Comparison of ENCODE assay signal across 11 cellular contexts in genomic region chr2:241312082-241312481, GRCh38. TPM values are rescaled to one million over a fixed set of nuclear protein-coding genes. Genes with fewer than 3 reads are reported as not detected.
A peak's percentile ranks its signal among the peaks of the same experiment; 100 is the strongest.
DNase-seq lines count a peak whose midpoint lies in the region; ATAC-seq and TF ChIP-seq lines count a peak whose summit lies in the region.
"Had no signal": no experiment of that assay in that cellular context is flagged by ENCODE, and none has a peak within 500 bp of the region (broad histone marks: within the 10 kb centered on the region; RNA-seq: fewer than 3 reads in every experiment).

No MANE protein-coding gene starts in this region.

- H3K4me3 ChIP-seq in CD8-positive, alpha-beta memory T cell (ENCODE audit: low read length): no peak overlapping the region
- H3K4me3 ChIP-seq in mammary epithelial cell (replicated peaks in 1 of 3; ENCODE audit: insufficient read depth in 1 of 3, low read depth in 2 of 3, low read length in 3 of 3): peak overlapping the region in 2 of 3 experiments; percentile 8 to 17
- H3K4me3 ChIP-seq: neural progenitor cell had no signal

- intact Hi-C loops in mammary epithelial cell (cut with micrococcal nuclease): no loop called here
- intact Hi-C loops in Right ventricle myocardium inferior (cut with DNase I): loop anchor here (10.0 kb wide), 1 partner anchor 157 kb away; the partner anchor contains the start of gene PPP1R7
- intact Hi-C loops in activated naive CD4-positive, alpha-beta T cell treated with anti-CD3 and anti-CD28 coated beads for 36 hours (cut with micrococcal nuclease): no loop called here

- H3K27me3 ChIP-seq in CD8-positive, alpha-beta memory T cell (ENCODE audit: insufficient read depth, low read length, poor library complexity, severe bottlenecking): no peaks in the 10 kb centered on the region
- H3K27me3 ChIP-seq in mammary epithelial cell (ENCODE audit: insufficient read depth, low read length): no peaks in the 10 kb centered on the region
- H3K27me3 ChIP-seq: neural progenitor cell had no signal

- peaks cover 0 to 2% of the 10 kb centered on the region in 2 donors for H3K27me3 Mint-ChIP-seq in CD8-positive, alpha-beta memory T cell
- H3K27me3 Mint-ChIP-seq in HFFc6 (ENCODE audit: insufficient read depth): peaks cover 7% of the 10 kb centered on the region
- no peaks in the 10 kb centered on the region for H3K27me3 Mint-ChIP-seq in nephron (ENCODE audit: low read depth)
- H3K27me3 Mint-ChIP-seq in activated naive CD4-positive, alpha-beta T cell treated with anti-CD3 and anti-CD28 coated beads for 36 hours (ENCODE audit: low read depth): no peaks in the 10 kb centered on the region

- H3K27ac ChIP-seq in CD8-positive, alpha-beta memory T cell (ENCODE audit: low read depth, low read length): no peak overlapping the region
- peak overlapping the region; percentile 42 for H3K27ac ChIP-seq in mammary epithelial cell (ENCODE audit: insufficient read depth, low read depth, low read length)
- H3K27ac ChIP-seq: neural progenitor cell had no signal

- H3K79me2 ChIP-seq in mammary epithelial cell (ENCODE audit: insufficient read depth, low read length): peaks cover 96% of the 10 kb centered on the region

- no peaks in the 10 kb centered on the region for H3K9me3 ChIP-seq in CD8-positive, alpha-beta memory T cell (ENCODE audit: low read length)
- no peaks in the 10 kb centered on the region for H3K9me3 ChIP-seq in mammary epithelial cell (replicated peaks; ENCODE audit: insufficient read depth, low read length)

- dilution Hi-C loops in mammary epithelial cell (cut with HindIII; ENCODE audit: low sequenced_read_pairs): loop anchor here (5.0 kb wide), 3 partner anchors 35 to 200 kb away; no protein-coding TSS in a partner anchor

- 21% methylated on average over 4 of the region's 4 CpGs for whole genome bisulfite sequencing in mammary epithelial cell (ENCODE audit: low coverage, missing lambda C conversion rate)

- ATAC-seq in GM19452 (IDR thresholded peaks at IDR 0.05; ENCODE audit: unreplicated experiment) (no peak), Right ventricle myocardium inferior (no peak)

- H3K9ac ChIP-seq in mammary epithelial cell (ENCODE audit: insufficient read depth, low read length): peak overlapping the region; percentile 30
- H3K9ac ChIP-seq: neural progenitor cell had no signal

- peak overlapping the region in 6 of 8 donors; percentile 8 to 92 (median 44) for H3K27ac Mint-ChIP-seq in CD8-positive, alpha-beta memory T cell
- H3K27ac Mint-ChIP-seq in HFFc6: peak overlapping the region; percentile 58
- peak overlapping the region in 2 of 3 experiments; percentile 2 to 16 for H3K27ac Mint-ChIP-seq in nephron
- no peak overlapping the region for H3K27ac Mint-ChIP-seq in activated naive CD4-positive, alpha-beta T cell treated with anti-CD3 and anti-CD28 coated beads for 36 hours
- H3K27ac Mint-ChIP-seq: neural progenitor cell had no signal

- peaks cover 62 to 83% (median 75%) of the 10 kb centered on the region in 3 donors for H3K4me1 Mint-ChIP-seq in CD8-positive, alpha-beta memory T cell
- peaks cover 70% of the 10 kb centered on the region for H3K4me1 Mint-ChIP-seq in HFFc6 (ENCODE audit: low read depth)
- H3K4me1 Mint-ChIP-seq in nephron: peaks cover 39% of the 10 kb centered on the region
- peaks cover 66% of the 10 kb centered on the region for H3K4me1 Mint-ChIP-seq in activated naive CD4-positive, alpha-beta T cell treated with anti-CD3 and anti-CD28 coated beads for 36 hours (ENCODE audit: low read depth)

- in situ Hi-C loops in mammary epithelial cell (cut with MboI; ENCODE audit: low sequenced_read_pairs in 2 of 2): no loop called here

- no peak overlapping the region for H2AFZ ChIP-seq in mammary epithelial cell (ENCODE audit: low read depth, low read length)
- H2AFZ ChIP-seq: neural progenitor cell had no signal

- H3K4me3 Mint-ChIP-seq in CD8-positive, alpha-beta memory T cell: peak overlapping the region in 2 of 7 donors; percentile 1 to 76
- H3K4me3 Mint-ChIP-seq in HFFc6 (peak overlapping the region; percentile 25; the same call in 1 of the 2 replicates), nephron (peak overlapping the region; percentile 1 to 51 (median 18))
- H3K4me3 Mint-ChIP-seq in activated naive CD4-positive, alpha-beta T cell treated with anti-CD3 and anti-CD28 coated beads for 36 hours: no peak overlapping the region

- no peaks in the 10 kb centered on the region for H3K9me3 Mint-ChIP-seq in CD8-positive, alpha-beta memory T cell
- H3K9me3 Mint-ChIP-seq in HFFc6 (no peaks in the 10 kb centered on the region), nephron (no peaks in the 10 kb centered on the region)
- H3K9me3 Mint-ChIP-seq in activated naive CD4-positive, alpha-beta T cell treated with anti-CD3 and anti-CD28 coated beads for 36 hours: no peaks in the 10 kb centered on the region
- H3K9me3 Mint-ChIP-seq: neural progenitor cell had no signal

- peak overlapping the region; percentile 60 for H3K4me2 ChIP-seq in mammary epithelial cell (ENCODE audit: insufficient read depth, low read depth, low read length)
- H3K4me2 ChIP-seq: neural progenitor cell had no signal

- POLR2A ChIA-PET in CD8-positive, alpha-beta memory T cell (lab: Charles Lee): no interaction called here

- TF ChIP-seq CTCF in HFFc6 (IDR thresholded peaks at IDR 0.05) (no peak), mammary epithelial cell (conservative IDR thresholded peaks at IDR 0.05 in 1 of 2, IDR thresholded peaks at IDR 0.05 in 1 of 2; ENCODE audit: extremely low read depth in 1 of 2, insufficient read depth in 1 of 2, low read depth in 1 of 2, low read length in 2 of 2) (no peak), nephron (IDR thresholded peaks at IDR 0.05; ENCODE audit: unreplicated experiment in 3 of 3) (no peak)

- H3K36me3 ChIP-seq in CD8-positive, alpha-beta memory T cell (ENCODE audit: insufficient read depth, low read length): no peaks in the 10 kb centered on the region
- H3K36me3 ChIP-seq in mammary epithelial cell (ENCODE audit: insufficient read depth, low read length): peaks cover 2% of the 10 kb centered on the region
- H3K36me3 ChIP-seq: neural progenitor cell had no signal

- peaks cover 50% of the 10 kb centered on the region for H3K4me1 ChIP-seq in CD8-positive, alpha-beta memory T cell (ENCODE audit: insufficient read depth, low read length)
- peaks cover 46% of the 10 kb centered on the region for H3K4me1 ChIP-seq in mammary epithelial cell (ENCODE audit: insufficient read depth, low read length)

- peaks cover 0 to 24% (median 2%) of the 10 kb centered on the region in 3 donors for H3K36me3 Mint-ChIP-seq in CD8-positive, alpha-beta memory T cell
- H3K36me3 Mint-ChIP-seq in HFFc6 (ENCODE audit: low read depth) (peaks cover 38% of the 10 kb centered on the region), nephron (ENCODE audit: low read depth) (peaks cover 5% of the 10 kb centered on the region)
- H3K36me3 Mint-ChIP-seq in activated naive CD4-positive, alpha-beta T cell treated with anti-CD3 and anti-CD28 coated beads for 36 hours (ENCODE audit: low read depth): peaks cover 10% of the 10 kb centered on the region

- peaks cover 14% of the 10 kb centered on the region for H4K20me1 ChIP-seq in mammary epithelial cell (ENCODE audit: insufficient read depth, low read length)

- CTCF ChIA-PET in CD8-positive, alpha-beta memory T cell (lab: Charles Lee): interaction anchor here (0.8 to 1.0 kb wide), 2 partner anchors 13 to 36 kb away, joined by 3 read pairs; no protein-coding TSS in a partner anchor
- CTCF ChIA-PET in mammary epithelial cell (lab: Charles Lee; ENCODE audit: low non-redundant PET): interaction anchor here (0.6 kb wide), 1 partner anchor 23 kb away, joined by 5 read pairs; no protein-coding TSS in a partner anchor
- CTCF ChIA-PET in activated naive CD4-positive, alpha-beta T cell treated with anti-CD3 and anti-CD28 coated beads for 36 hours (lab: Charles Lee): no interaction called here

- no peak for DNase-seq in CD8-positive, alpha-beta memory T cell
- DNase-seq in HFFc6 (peak; percentile 51), mammary epithelial cell (peak; percentile 86), Right ventricle myocardium inferior (ENCODE audit: missing footprints) (no peak)
- DNase-seq in activated naive CD4-positive, alpha-beta T cell treated with anti-CD3 and anti-CD28 coated beads for 36 hours: no peak
- DNase-seq: aorta, islet precursor cell, NCI-H2081 treated with DMSO at 0.1 percent for 48 hours had no signal

- no TSS peak for BruUV-seq in mammary epithelial cell (replicated peaks; lab: Mats Ljungman, UMichigan)

RNA-seq across cellular contexts. Expression of gene HDLBP, which starts 3.4 kb away (rescaled TPM):
- total RNA-seq in CD8-positive, alpha-beta memory T cell: 100 to 1,000 TPM; 307 to 313 TPM
- polyA plus RNA-seq in CD8-positive, alpha-beta memory T cell: 70.0 TPM
- total RNA-seq in HFFc6 (2021; fragmentation: NEBNext Ultra II Directional; extraction: Animal tissue kit (Norgen Biotek cat#: 25700)): 1,000 to 10,000 TPM in 5 of 6 experiments, 100 to 1,000 TPM in 1; 991 to 1,153 (median 1,104) TPM
- total RNA-seq in mammary epithelial cell: 100 to 1,000 TPM; 617 to 628 TPM
- 360 TPM for polyA plus RNA-seq in mammary epithelial cell
- polyA minus RNA-seq in mammary epithelial cell: 893 TPM
- 393 TPM for total RNA-seq in Right ventricle myocardium inferior
- total RNA-seq in activated naive CD4-positive, alpha-beta T cell treated with anti-CD3 and anti-CD28 coated beads for 36 hours: 100 to 1,000 TPM; 278 to 297 TPM

RNA-seq across cellular contexts. Expression of gene SEPTIN2, which starts 3.6 kb away (rescaled TPM):
- total RNA-seq in CD8-positive, alpha-beta memory T cell: 100 to 1,000 TPM; 301 to 319 TPM
- polyA plus RNA-seq in CD8-positive, alpha-beta memory T cell: 187 TPM
- total RNA-seq in HFFc6 (2021; fragmentation: NEBNext Ultra II Directional; extraction: Animal tissue kit (Norgen Biotek cat#: 25700)): 100 to 1,000 TPM; 399 to 468 (median 441) TPM
- 100 to 1,000 TPM; 294 to 300 TPM for total RNA-seq in mammary epithelial cell
- polyA plus RNA-seq in mammary epithelial cell: 223 TPM
- 528 TPM for polyA minus RNA-seq in mammary epithelial cell
- total RNA-seq in Right ventricle myocardium inferior: 150 TPM
- total RNA-seq in activated naive CD4-positive, alpha-beta T cell treated with anti-CD3 and anti-CD28 coated beads for 36 hours: 100 to 1,000 TPM; 216 to 227 TPM

RNA-seq across cellular contexts. Expression of gene FARP2, which starts 44.0 kb away (rescaled TPM):
- 10 to 100 TPM; 32.8 to 36.0 TPM for total RNA-seq in CD8-positive, alpha-beta memory T cell
- 10.4 TPM for polyA plus RNA-seq in CD8-positive, alpha-beta memory T cell
- 10 to 100 TPM; 38.3 to 46.4 (median 41.9) TPM for total RNA-seq in HFFc6 (2021; fragmentation: NEBNext Ultra II Directional; extraction: Animal tissue kit (Norgen Biotek cat#: 25700))
- 10 to 100 TPM; 38.5 to 40.2 TPM for total RNA-seq in mammary epithelial cell
- 22.0 TPM for polyA plus RNA-seq in mammary epithelial cell
- polyA minus RNA-seq in mammary epithelial cell: 103 TPM
- total RNA-seq in Right ventricle myocardium inferior: 15.0 TPM
- 10 to 100 TPM; 19.5 to 19.6 TPM for total RNA-seq in activated naive CD4-positive, alpha-beta T cell treated with anti-CD3 and anti-CD28 coated beads for 36 hours

Comparison
In these comparisons a context has a peak if more than half of its experiments do, and no peak if none do; other contexts are left out.
1. DNase-seq: peak in HFFc6 (single experiment) and mammary epithelial cell (single experiment); none in CD8-positive, alpha-beta memory T cell (0 of 5), Right ventricle myocardium inferior (single experiment) and activated naive CD4-positive, alpha-beta T cell treated with anti-CD3 and anti-CD28 coated beads for 36 hours (single experiment).